In the genomic region with DNA sequence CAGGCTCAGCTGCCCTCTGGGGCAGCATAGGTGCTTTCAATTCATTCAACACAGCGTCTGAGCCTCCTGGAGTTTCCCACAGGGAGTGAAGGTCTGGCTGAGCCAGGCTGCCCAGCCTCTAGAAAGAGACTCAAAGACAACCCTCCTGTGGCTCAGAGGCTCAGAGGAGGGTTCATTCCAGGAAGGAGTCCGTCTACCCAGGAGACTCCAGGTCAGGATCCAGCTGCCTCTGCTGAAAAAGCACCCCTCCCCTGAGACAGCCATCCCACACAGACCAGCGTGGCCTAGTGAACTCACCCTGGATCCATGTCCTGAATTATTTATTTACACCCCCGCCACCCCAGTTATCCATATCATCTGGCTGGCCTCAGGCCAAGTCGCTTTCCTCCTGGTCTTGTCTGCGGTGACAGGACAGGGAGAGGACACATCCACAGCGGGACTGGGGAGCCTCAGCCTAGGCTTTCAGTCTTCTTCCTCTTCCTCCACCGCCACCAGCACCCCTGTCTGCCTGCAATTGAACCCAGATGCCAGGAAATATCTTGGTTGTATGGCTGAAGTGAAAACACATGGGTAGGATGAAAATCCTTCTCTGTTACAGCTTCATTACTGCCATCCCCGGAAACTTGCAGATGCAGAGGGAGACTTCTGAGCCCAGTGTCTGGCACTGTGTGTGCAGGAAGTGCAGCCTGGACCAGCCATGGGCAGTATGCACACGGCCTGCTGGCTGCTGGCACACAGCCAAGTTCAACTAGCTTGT, we compare ENCODE assay signal across 9 cellular contexts. TPM values are rescaled to one million over a fixed set of nuclear protein-coding genes. Genes with fewer than 3 reads are reported as not detected.
A peak's percentile ranks its signal among the peaks of the same experiment; 100 is the strongest.
DNase-seq lines count a peak whose midpoint lies in the region; ATAC-seq and TF ChIP-seq lines count a peak whose summit lies in the region.
"Had no signal": no experiment of that assay in that cellular context is flagged by ENCODE, and none has a peak within 500 bp of the region (broad histone marks: within the 10 kb centered on the region; RNA-seq: fewer than 3 reads in every experiment).

No MANE protein-coding gene starts in this region.

- H3K36me3 ChIP-seq in heart right ventricle: no peaks in the 10 kb centered on the region
- H3K36me3 ChIP-seq in testis (ENCODE audit: low read depth, missing control alignments): no peaks in the 10 kb centered on the region
- H3K36me3 ChIP-seq in vagina: no peaks in the 10 kb centered on the region
- H3K36me3 ChIP-seq: lower lobe of right lung had no signal

- peak; percentile 6 to 54 for DNase-seq in NCI-H2081 (lab: John Stamatoyannopoulos, UW)
- no peak for DNase-seq in NCI-H2081 treated with DMSO at 0.1 percent for 48 hours (lab: John Stamatoyannopoulos, UW)
- peak; percentile 66 for DNase-seq in UCSD-AML1 (lab: John Stamatoyannopoulos, UW; ENCODE audit: unreplicated experiment)
- peak; percentile 24 to 50 for DNase-seq in heart right ventricle
- DNase-seq in testis: peak; percentile 56
- DNase-seq in vagina (ENCODE audit: extremely low spot score in 2 of 2): no peak
- DNase-seq in D341Med (ENCODE audit: low spot score): no peak
- DNase-seq: lower lobe of right lung had no signal

- H3K27ac ChIP-seq in heart right ventricle (no peak overlapping the region), testis (no peak overlapping the region), vagina (no peak overlapping the region)
- H3K27ac ChIP-seq: lower lobe of right lung had no signal

- TF ChIP-seq POLR2A in testis (IDR thresholded peaks at IDR 0.05) (no peak), vagina (IDR thresholded peaks at IDR 0.05) (no peak)

- no peaks in the 10 kb centered on the region for H3K9me3 ChIP-seq in heart right ventricle
- H3K9me3 ChIP-seq in testis: no peaks in the 10 kb centered on the region
- H3K9me3 ChIP-seq in vagina: no peaks in the 10 kb centered on the region
- H3K9me3 ChIP-seq: lower lobe of right lung had no signal

- no peak overlapping the region for H3K4me3 ChIP-seq in heart right ventricle
- H3K4me3 ChIP-seq in testis: no peak overlapping the region
- no peak overlapping the region for H3K4me3 ChIP-seq in vagina
- H3K4me3 ChIP-seq: lower lobe of right lung had no signal

- WGBS in heart right ventricle, 2 donors: 43 to 53% methylated on average over 10 of the region's 10 CpGs
- 61 to 70% methylated on average over 10 of the region's 10 CpGs for WGBS in testis, 2 donors

- ATAC-seq in heart right ventricle: peak; percentile 47 to 82 (median 70)
- no peak for ATAC-seq in HG03139 (IDR thresholded peaks at IDR 0.05; ENCODE audit: unreplicated experiment)

- H3K27me3 ChIP-seq in heart right ventricle (peaks cover 0 to 6% (median 0%) of the 10 kb centered on the region in 7 donors), testis (no peaks in the 10 kb centered on the region), vagina (no peaks in the 10 kb centered on the region)

- H3K4me1 ChIP-seq in heart right ventricle (peaks cover 0 to 16% (median 8%) of the 10 kb centered on the region in 9 donors), testis (no peaks in the 10 kb centered on the region), vagina (peaks cover 9% of the 10 kb centered on the region)
- H3K4me1 ChIP-seq: lower lobe of right lung had no signal

- TF ChIP-seq CTCF in heart right ventricle (IDR thresholded peaks at IDR 0.05) (no peak), testis (IDR thresholded peaks at IDR 0.05) (no peak), vagina (IDR thresholded peaks at IDR 0.05) (no peak)

- intact Hi-C loops in heart right ventricle (cut with DNase I) (loop anchor here in 1 of 10 donors (1.0 kb wide), 1 partner anchor 41 kb away; no protein-coding TSS in a partner anchor), testis (cut with DNase I; ENCODE audit: low total_unique reads) (no loop called here), vagina (cut with DNase I) (no loop called here)

RNA-seq across cellular contexts. Expression of a gene that starts 44.0 kb away (rescaled TPM):
- total RNA-seq in heart right ventricle (1 to 10 TPM in 9 of 10 donors, under 1 TPM in 1; 0.70 to 6.8 (median 2.9) TPM), testis (1 to 10 TPM in 1 of 2 donors, under 1 TPM in 1; 0.94 to 1.5 TPM), vagina (not detected)
- polyA plus RNA-seq in heart right ventricle (1 to 10 TPM; 2.1 to 2.5 TPM), testis (ENCODE audit: insufficient read depth, low read depth, low replicate concordance) (2.5 TPM)

Comparison
In these comparisons a context has a peak if more than half of its experiments do, and no peak if none do; other contexts are left out.
1. DNase-seq: peak in NCI-H2081 (2 of 2), UCSD-AML1 (single experiment), heart right ventricle (2 of 2) and testis (single experiment); none in NCI-H2081 treated with DMSO at 0.1 percent for 48 hours (single experiment), vagina (0 of 2) and D341Med (single experiment).